Comparison of ENCODE assay signal across 28 cellular contexts in genomic region chr20:6664574-6664973, GRCh38.
"Had no signal": no experiment of that assay in that cellular context is flagged by ENCODE, and none has a peak within 500 bp of the region (broad histone marks: within the 10 kb centered on the region; RNA-seq: fewer than 3 reads in every experiment).

No MANE protein-coding gene starts in this region.

- H3K27me3 Mint-ChIP-seq: activated naive CD8-positive, alpha-beta T cell treated with anti-CD3 and anti-CD28 coated beads, Interleukin-2, amount 10 ng/mL, durations not matched to agents 7 days and 5 days; T-helper 17 cell had no signal

- H3K27ac Mint-ChIP-seq: activated CD8-positive, alpha-beta T cell treated with anti-CD3 and anti-CD28 coated beads, Interleukin-2, amount 10 ng/mL, durations not matched to agents 7 days and 5 days; activated naive CD8-positive, alpha-beta T cell treated with anti-CD3 and anti-CD28 coated beads, Interleukin-2, amount 10 ng/mL, durations not matched to agents 7 days and 5 days; T-helper 17 cell; WTC11 had no signal

- ATAC-seq: activated CD8-positive, alpha-beta T cell treated with anti-CD3 and anti-CD28 coated beads, Interleukin-2, amount 10 ng/mL, durations not matched to agents 7 days and 5 days; Panc1; T-helper 17 cell; WTC11 had no signal

- H3K9ac ChIP-seq: KMS-11 had no signal

- H3K4me2 ChIP-seq: KMS-11 had no signal

- H3K36me3 Mint-ChIP-seq: activated naive CD8-positive, alpha-beta T cell treated with anti-CD3 and anti-CD28 coated beads, Interleukin-2, amount 10 ng/mL, durations not matched to agents 7 days and 5 days had no signal

- H3K4me3 ChIP-seq: adrenal gland, MG63, SJSA1 had no signal

- H3K27me3 ChIP-seq: adrenal gland, MG63, SJSA1 had no signal

- H3K9me3 ChIP-seq: adrenal gland, MG63, SJSA1 had no signal

- H3K4me1 Mint-ChIP-seq: activated naive CD8-positive, alpha-beta T cell treated with anti-CD3 and anti-CD28 coated beads, Interleukin-2, amount 10 ng/mL, durations not matched to agents 7 days and 5 days; T-helper 17 cell had no signal

- H3K27ac ChIP-seq: adrenal gland, KMS-11 had no signal

- DNase-seq: activated CD4-positive, alpha-beta T cell treated with anti-CD3 and anti-CD28 coated beads for 48 hours; activated CD4-positive, alpha-beta T cell treated with anti-CD3 and anti-CD28 coated beads, Interleukin-2, amount 50 U/mL, for 4 hours; activated CD4-positive, CD25-positive, alpha-beta regulatory T cell treated with anti-CD3 and anti-CD28 coated beads, Interleukin-2, amount 50 U/mL, for 72 hours; activated CD8-positive, alpha-beta memory T cell treated with anti-CD3 and anti-CD28 coated beads, Interleukin-2, amount 50 U/mL, for 48 hours; activated CD8-positive, alpha-beta T cell treated with anti-CD3 and anti-CD28 coated beads, Interleukin-2, amount 10 ng/mL, durations not matched to agents 7 days and 5 days; activated naive CD4-positive, alpha-beta T cell treated with anti-CD3 and anti-CD28 coated beads, Interleukin-2, amount 50 U/mL, for 16 hours; activated naive CD8-positive, alpha-beta T cell treated with anti-CD3 and anti-CD28 coated beads, Interleukin-2, amount 10 ng/mL, durations not matched to agents 7 days and 5 days; activated T-cell treated with anti-CD3 and anti-CD28 coated beads, Interleukin-2, amount 50 U/mL, for 1 hour; anterior cingulate cortex; MG63; NCI-H1105; NCI-H1436 treated with DMSO at 0.1 percent for 48 hours; NCI-H187; NCI-H2081; NCI-H2171; NCI-H510A; NCI-H526 treated with DMSO at 0.1 percent for 48 hours; NCI-H82; NK-92 treated with Interleukin-12 subunit alpha and Interleukin-12 subunit beta, amount 100 ng/mL, for 24 hours; OCI-M1; SHP77; T-helper 17 cell; T-helper 9 cell had no signal

- H3K36me3 ChIP-seq: adrenal gland, MG63, SJSA1 had no signal

- H3K4me1 ChIP-seq: adrenal gland had no signal

- H3K4me3 Mint-ChIP-seq: activated CD8-positive, alpha-beta T cell treated with anti-CD3 and anti-CD28 coated beads, Interleukin-2, amount 10 ng/mL, durations not matched to agents 7 days and 5 days; activated naive CD8-positive, alpha-beta T cell treated with anti-CD3 and anti-CD28 coated beads, Interleukin-2, amount 10 ng/mL, durations not matched to agents 7 days and 5 days; T-helper 17 cell; WTC11 had no signal
